28 cellular contexts compared by ENCODE assay signal in genomic region chr6:11663519-11663918, GRCh38.
"Had no signal": no experiment of that assay in that cellular context is flagged by ENCODE, and none has a peak within 500 bp of the region (broad histone marks: within the 10 kb centered on the region; RNA-seq: fewer than 3 reads in every experiment).

No MANE protein-coding gene starts in this region.

- H3K4me3 ChIP-seq: stomach, suprapubic skin, testis, thoracic aorta, thyroid gland, tibial artery, tibial nerve, transverse colon, upper lobe of left lung, upper lobe of right lung, uterus, vagina had no signal

- ATAC-seq: stimulated activated effector memory CD8-positive, alpha-beta T cell treated with anti-CD3 and anti-CD28 coated beads, Interleukin-12 subunit alpha, Interleukin-12 subunit beta, amount 100 ng/mL, for 72 hours; stimulated activated memory B cell treated with anti-CD40 and anti-IgM and Interleukin-4, amounts not matched to agents 10 μg/mL and 1 μg/mL and 100 μg/mL, for 72 hours; stimulated activated naive B cell treated with anti-CD40 and anti-IgM and Interleukin-4, amounts not matched to agents 10 μg/mL and 1 μg/mL and 100 μg/mL, for 72 hours; stimulated activated naive CD8-positive, alpha-beta T cell treated with anti-CD3 and anti-CD28 coated beads, Interleukin-15, amount 100 ng/mL, for 72 hours; stimulated activated naive CD8-positive, alpha-beta T cell treated with anti-CD3 and anti-CD28 coated beads, Interleukin-15, Interleukin-2, amounts not matched to agents 100 U/mL and 50 U/mL, for 24 hours; upper lobe of right lung had no signal

- H3K27me3 ChIP-seq: stomach, suprapubic skin, testis, thyroid gland, tibial artery, tibial nerve, transverse colon, upper lobe of left lung, upper lobe of right lung, uterus, vagina had no signal

- H3K27ac ChIP-seq: stomach, suprapubic skin, testis, thoracic aorta, thyroid gland, tibial artery, tibial nerve, transverse colon, upper lobe of left lung, upper lobe of right lung, uterus, vagina had no signal

- FAIRE-seq: urothelium cell line had no signal

- DNase-seq: stimulated activated CD4-positive, alpha-beta T cell treated with anti-CD3 and anti-CD28 coated beads, Interleukin-2, amount 100 ng/mL, for 48 hours; stimulated activated CD4-positive, alpha-beta T cell treated with anti-CD3 and anti-CD28 coated beads, Interleukin-4, amount 100 ng/mL, for 1 hour; stimulated activated CD4-positive, alpha-beta T cell treated with anti-CD3 and anti-CD28 coated beads, Interleukin-4, amount 100 ng/mL, for 24 hours; stimulated activated CD4-positive, alpha-beta T cell treated with anti-CD3 and anti-CD28 coated beads, Interleukin-4, amount 100 ng/mL, for 4 hours; stimulated activated CD8-positive, alpha-beta memory T cell treated with anti-CD3 and anti-CD28 coated beads, Interleukin-4, amount 100 ng/mL, for 48 hours; stimulated activated naive B cell treated with anti-CD40 and anti-IgM and Interleukin-4, amounts not matched to agents 10 μg/mL and 1 μg/mL and 100 μg/mL, for 72 hours; stimulated activated naive CD4-positive, alpha-beta T cell; stimulated activated naive CD4-positive, alpha-beta T cell treated with Interleukin-2 at 50 U/mL for 16 hours; stimulated activated naive CD8-positive, alpha-beta T cell treated with anti-CD3 and anti-CD28 coated beads, Interleukin-15, amount 100 ng/mL, for 72 hours; stimulated activated naive CD8-positive, alpha-beta T cell treated with anti-CD3 and anti-CD28 coated beads, Interleukin-15, Interleukin-2, amounts not matched to agents 100 U/mL and 50 U/mL, for 24 hours; stomach; substantia nigra; testis; thyroid gland; tibial artery; transverse colon; upper lobe of left lung; upper lobe of right lung; uterus had no signal

- H3K27ac Mint-ChIP-seq: stimulated activated effector memory CD8-positive, alpha-beta T cell treated with anti-CD3 and anti-CD28 coated beads, Interleukin-12 subunit alpha, Interleukin-12 subunit beta, amount 100 ng/mL, for 72 hours; stimulated activated memory B cell treated with anti-CD40 and anti-IgM and Interleukin-4, amounts not matched to agents 10 μg/mL and 1 μg/mL and 100 μg/mL, for 72 hours; stimulated activated naive B cell treated with anti-CD40 and anti-IgM and Interleukin-4, amounts not matched to agents 10 μg/mL and 1 μg/mL and 100 μg/mL, for 72 hours; stimulated activated naive CD8-positive, alpha-beta T cell treated with anti-CD3 and anti-CD28 coated beads, Interleukin-15, amount 100 ng/mL, for 72 hours; stimulated activated naive CD8-positive, alpha-beta T cell treated with anti-CD3 and anti-CD28 coated beads, Interleukin-15, Interleukin-2, amounts not matched to agents 100 ng/mL and 50 ng/mL, for 24 hours; type B pancreatic cell had no signal

- H3K4me1 ChIP-seq: stomach, suprapubic skin, testis, thyroid gland, tibial artery, tibial nerve, transverse colon, upper lobe of left lung, upper lobe of right lung, uterus, vagina had no signal

- H3K36me3 Mint-ChIP-seq: stimulated activated effector memory CD8-positive, alpha-beta T cell treated with anti-CD3 and anti-CD28 coated beads, Interleukin-12 subunit alpha, Interleukin-12 subunit beta, amount 100 ng/mL, for 72 hours; stimulated activated memory B cell treated with anti-CD40 and anti-IgM and Interleukin-4, amounts not matched to agents 10 μg/mL and 1 μg/mL and 100 μg/mL, for 72 hours; stimulated activated naive B cell treated with anti-CD40 and anti-IgM and Interleukin-4, amounts not matched to agents 10 μg/mL and 1 μg/mL and 100 μg/mL, for 72 hours had no signal

- H3K9me3 Mint-ChIP-seq: stimulated activated effector memory CD8-positive, alpha-beta T cell treated with anti-CD3 and anti-CD28 coated beads, Interleukin-12 subunit alpha, Interleukin-12 subunit beta, amount 100 ng/mL, for 72 hours; stimulated activated memory B cell treated with anti-CD40 and anti-IgM and Interleukin-4, amounts not matched to agents 10 μg/mL and 1 μg/mL and 100 μg/mL, for 72 hours; stimulated activated naive CD8-positive, alpha-beta T cell treated with anti-CD3 and anti-CD28 coated beads, Interleukin-15, amount 100 ng/mL, for 72 hours; stimulated activated naive CD8-positive, alpha-beta T cell treated with anti-CD3 and anti-CD28 coated beads, Interleukin-15, Interleukin-2, amounts not matched to agents 100 ng/mL and 50 ng/mL, for 24 hours had no signal

- H3K4me3 Mint-ChIP-seq: stimulated activated effector memory CD8-positive, alpha-beta T cell treated with anti-CD3 and anti-CD28 coated beads, Interleukin-12 subunit alpha, Interleukin-12 subunit beta, amount 100 ng/mL, for 72 hours; stimulated activated memory B cell treated with anti-CD40 and anti-IgM and Interleukin-4, amounts not matched to agents 10 μg/mL and 1 μg/mL and 100 μg/mL, for 72 hours; stimulated activated naive B cell treated with anti-CD40 and anti-IgM and Interleukin-4, amounts not matched to agents 10 μg/mL and 1 μg/mL and 100 μg/mL, for 72 hours; stimulated activated naive CD8-positive, alpha-beta T cell treated with anti-CD3 and anti-CD28 coated beads, Interleukin-15, amount 100 ng/mL, for 72 hours; stimulated activated naive CD8-positive, alpha-beta T cell treated with anti-CD3 and anti-CD28 coated beads, Interleukin-15, Interleukin-2, amounts not matched to agents 100 ng/mL and 50 ng/mL, for 24 hours; type B pancreatic cell had no signal

- H3K36me3 ChIP-seq: stomach, suprapubic skin, thoracic aorta, thyroid gland, tibial artery, tibial nerve, transverse colon, upper lobe of left lung, upper lobe of right lung, uterus, vagina had no signal

- H3K9me3 ChIP-seq: stomach, suprapubic skin, testis, thoracic aorta, thyroid gland, tibial artery, tibial nerve, transverse colon, upper lobe of left lung, upper lobe of right lung, uterus, vagina had no signal

- H3K27me3 Mint-ChIP-seq: type B pancreatic cell had no signal
